8 cellular contexts compared by ENCODE assay signal in the genomic region with DNA sequence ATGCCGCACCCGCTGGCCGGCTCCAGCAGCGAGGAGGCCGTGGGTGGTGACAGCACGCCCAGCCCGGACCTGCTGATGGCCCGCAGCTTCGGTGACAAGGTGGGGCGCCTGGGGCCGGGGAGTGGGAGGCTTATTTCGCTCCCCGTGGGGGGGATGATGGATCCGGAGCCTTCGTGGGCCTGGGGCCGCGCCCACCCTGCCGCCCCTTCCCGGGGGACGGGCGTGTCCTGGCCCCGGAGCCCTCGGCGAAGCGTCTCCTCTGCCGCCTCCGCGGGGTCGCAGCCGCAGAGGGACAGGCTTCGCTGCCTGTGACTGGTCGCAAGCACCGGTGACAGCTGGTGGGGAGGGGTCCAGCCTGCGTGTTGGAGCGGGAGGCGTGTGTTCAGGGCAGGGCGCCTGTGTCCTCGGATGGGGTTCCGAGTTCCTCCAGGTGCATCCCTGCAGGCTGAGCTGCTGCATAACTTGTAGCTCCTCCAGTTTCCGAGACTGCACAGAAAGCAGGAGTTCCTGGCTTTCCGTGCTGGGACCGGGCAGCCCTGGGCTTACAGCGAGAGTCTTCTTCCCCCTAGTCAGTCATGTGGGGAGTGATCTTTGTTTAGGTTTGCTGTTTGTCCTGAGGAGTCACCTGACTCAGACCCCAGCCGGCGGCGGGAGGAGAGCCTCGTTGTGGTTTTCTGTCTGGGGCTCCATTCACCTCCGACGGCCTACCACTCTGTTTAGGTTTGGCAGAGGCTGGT. TPM values are rescaled to one million over a fixed set of nuclear protein-coding genes. Genes with fewer than 3 reads are reported as not detected.
A peak's percentile ranks its signal among the peaks of the same experiment; 100 is the strongest.
DNase-seq lines count a peak whose midpoint lies in the region; ATAC-seq, FAIRE-seq and TF ChIP-seq lines count a peak whose summit lies in the region.

No MANE protein-coding gene starts in this region.

- H3K36me3 ChIP-seq in MG63 (no peaks in the 10 kb centered on the region), GM12878 (ENCODE audit: control insufficient read depth in 2 of 2, insufficient read depth in 2 of 2, low read length in 1 of 2) (no peaks in the 10 kb centered on the region), hepatocyte (replicated peaks; ENCODE audit: insufficient read depth, low read depth) (no peaks in the 10 kb centered on the region)

- H3K4me2 ChIP-seq in GM12878 (ENCODE audit: control insufficient read depth, insufficient read depth) (peak overlapping the region; percentile 99), hepatocyte (peak overlapping the region; percentile 91)

- RAD21 ChIA-PET in GM12878 (lab: Charles Lee; ENCODE audit: unreplicated experiment): interaction anchor here (1.0 kb wide), 1 partner anchor 372 kb away, joined by 3 read pairs; a partner anchor contains a TSS

- peak; percentile 2 to 12 (median 5) for ATAC-seq in T-cell (replicated peaks in 1 of 4)
- ATAC-seq in GM12878: peak; percentile 43

- peaks cover 5% of the 10 kb centered on the region for H4K20me1 ChIP-seq in GM12878 (ENCODE audit: control insufficient read depth, insufficient read depth)
- no peaks in the 10 kb centered on the region for H4K20me1 ChIP-seq in hepatocyte (ENCODE audit: insufficient read depth, poor library complexity, severe bottlenecking)

- no peak for TF ChIP-seq EP300 in GM12878 (IDR thresholded peaks at IDR 0.05; ENCODE audit: borderline replicate concordance in 1 of 2, control insufficient read depth in 1 of 2, low read depth in 2 of 2, low read length in 2 of 2)

- 3% methylated on average over 44 of the region's 49 CpGs for WGBS in GM12878 (ENCODE audit: insufficient coverage, insufficient replicate concordance, low lambda C conversion rate, missing lambda C conversion rate)
- under 1% methylated on average over 34 of the region's 49 CpGs for WGBS in hepatocyte (ENCODE audit: low lambda C conversion rate, missing lambda C conversion rate)

- intact Hi-C loops in GM12878 (cut with micrococcal nuclease; ENCODE audit: unreplicated experiment): no loop called here

- SMC1A ChIA-PET in GM12878 (lab: Charles Lee; ENCODE audit: uncharacterized antibody, unreplicated experiment): interaction anchor here (1.0 kb wide), 1 partner anchor 68 kb away, joined by 3 read pairs; no protein-coding TSS in a partner anchor

- H3K27ac ChIP-seq in GM12878 (ENCODE audit: control insufficient read depth, insufficient read depth) (0 out of 2 replicates have a peak overlapping the region, but pooled peaks have one; percentile 3), hepatocyte (peak overlapping the region; percentile 83)

- H3K36me3 Mint-ChIP-seq in T-cell: no peaks in the 10 kb centered on the region

- H3K27me3 ChIP-seq in MG63 (no peaks in the 10 kb centered on the region), GM12878 (replicated peaks in 1 of 2; ENCODE audit: control insufficient read depth in 2 of 2, insufficient read depth in 2 of 2, low read length in 1 of 2) (peaks cover 0 to 2% of the 10 kb centered on the region in 2 experiments; a peak in 1 of 4 replicates), hepatocyte (no peaks in the 10 kb centered on the region)

- TF ChIP-seq RAD21 in GM12878 (IDR thresholded peaks at IDR 0.05; ENCODE audit: insufficient read depth, low read depth, low read length): no peak

- H3K4me1 ChIP-seq in GM12878 (ENCODE audit: control insufficient read depth, insufficient read depth, low read length): peaks cover 26% of the 10 kb centered on the region
- peaks cover 43% of the 10 kb centered on the region for H3K4me1 ChIP-seq in hepatocyte (ENCODE audit: insufficient read depth)

- H3K4me3 ChIP-seq in MG63: peak overlapping the region; percentile 77
- peak overlapping the region; percentile 70 for H3K4me3 ChIP-seq in GM12878
- peak overlapping the region; percentile 86 for H3K4me3 ChIP-seq in hepatocyte

- peaks cover 65 to 72% (median 67%) of the 10 kb centered on the region in 3 donors for H3K4me1 Mint-ChIP-seq in T-cell

- TF ChIP-seq POLR2A in GM12878 (IDR thresholded peaks at IDR 0.05; ENCODE audit: low read depth, low read length): no peak

- peak; percentile 38 for FAIRE-seq in GM12878 (lab: Jason Lieb, UNC)

- H3K79me2 ChIP-seq in GM12878 (ENCODE audit: control insufficient read depth, insufficient read depth, low read length) (no peaks in the 10 kb centered on the region), hepatocyte (peaks cover 55% of the 10 kb centered on the region)

- peak overlapping the region; percentile 76 to 78 for H3K27ac Mint-ChIP-seq in T-cell

- H3K9me3 ChIP-seq in MG63 (no peaks in the 10 kb centered on the region), GM12878 (replicated peaks; ENCODE audit: control insufficient read depth, insufficient read depth, low read length) (no peaks in the 10 kb centered on the region), hepatocyte (ENCODE audit: low read depth) (no peaks in the 10 kb centered on the region)

- TF ChIP-seq CTCF in GM12878 (IDR thresholded peaks at IDR 0.05 in 2 of 3, conservative IDR thresholded peaks at IDR 0.05 in 1 of 3; ENCODE audit: control insufficient read depth in 2 of 3, extremely low read depth in 1 of 3, insufficient read depth in 1 of 3, low read depth in 3 of 3, low read length in 3 of 3) (no peak), hepatocyte (IDR thresholded peaks at IDR 0.05; ENCODE audit: poor library complexity) (no peak)

- no TSS peak for BruUV-seq in GM12878 (replicated peaks; lab: Mats Ljungman, UMichigan)

- peak overlapping the region; percentile 80 to 87 (median 84) for H3K4me3 Mint-ChIP-seq in T-cell

- peak overlapping the region; percentile 84 for H2AFZ ChIP-seq in GM12878 (ENCODE audit: control insufficient read depth, low read depth, low read length)
- H2AFZ ChIP-seq in hepatocyte: peak overlapping the region; percentile 77

- no peaks in the 10 kb centered on the region for H3K27me3 Mint-ChIP-seq in T-cell

- H3K9ac ChIP-seq in GM12878 (ENCODE audit: control insufficient read depth, insufficient read depth, low read length): peak overlapping the region; percentile 58; the same call in 1 of the 2 replicates

- POLR2A ChIA-PET in T-cell (lab: Charles Lee): interaction anchor here in 1 of 2 donors (1.4 kb wide), 1 partner anchor 33 kb away, joined by 6 read pairs; a partner anchor contains a TSS
- POLR2A ChIA-PET in GM12878 (lab: Charles Lee): no interaction called here

- DNase-seq in GM03348 (ENCODE audit: low spot score) (peak; percentile 76), HCEC 1CT (peak; percentile 67), MG63 (peak; percentile 70), T-cell (peak in 24 of 34 experiments; percentile 2 to 59 (median 18)), GM12878 (ENCODE audit: low read depth, low spot score) (no peak), hepatocyte (ENCODE audit: low spot score) (peak; percentile 75), putamen (ENCODE audit: low spot score) (peak; percentile 53), NCI-H187 treated with DMSO at 0.1 percent for 48 hours (lab: John Stamatoyannopoulos, UW) (no peak)

- CTCF ChIA-PET in T-cell (lab: Charles Lee): interaction anchor here (0.5 to 2.3 kb wide), 5 partner anchors 32 to 1722 kb away, joined by 3 to 8 read pairs (median 4); a partner anchor contains a TSS
- CTCF ChIA-PET in GM12878 (lab: Yijun Ruan, JAX): interaction anchor here (0.7 kb wide), 1 partner anchor 259 kb away, joined by 3 read pairs; no protein-coding TSS in a partner anchor

- in situ Hi-C loops in GM12878 (cut with MboI): no loop called here

- H3K9me3 Mint-ChIP-seq in T-cell: no peaks in the 10 kb centered on the region

- no peaks in the 10 kb centered on the region for H3K9me2 ChIP-seq in hepatocyte (replicated peaks; ENCODE audit: insufficient read depth)

RNA-seq across cellular contexts. Expression of a gene that starts 0.7 kb away (rescaled TPM):
- total RNA-seq in MG63 (2014; rRNA removed; shearing (Covaris generic); ENCODE audit: low replicate concordance): 5.8 and 31.5 TPM in 2 replicates
- 10 to 100 TPM in 3 of 5 donors, 1 to 10 TPM in 2; 8.9 to 11.7 (median 10.0) TPM for total RNA-seq in T-cell
- 2.5 and 2.8 TPM in 2 replicates for total RNA-seq in GM12878 (2013; cell fraction: nucleolus; rRNA removed)
- total RNA-seq in GM12878 (2014; rRNA removed): 2.7 and 2.8 TPM in 2 replicates
- total RNA-seq in GM12878 (2014; rRNA removed; fragmentation: Illumina TruSeq; extraction: Trizol): 3.5 and 3.7 TPM in 2 replicates
- 3.6 and 4.0 TPM in 2 replicates for total RNA-seq in GM12878 (2021)
- polyA plus RNA-seq in GM12878 (2011; ENCODE audit: low read depth): 3.6 TPM
- polyA plus RNA-seq in GM12878 (2011; rRNA removed): 0.73 and 0.84 TPM in 2 replicates
- 0.55 and 0.70 TPM in 2 replicates for polyA plus RNA-seq in GM12878 (2011; cell fraction: cytosol; rRNA removed)
- polyA plus RNA-seq in GM12878 (2011; cell fraction: nucleus; rRNA removed): 0.76 and 1.0 TPM in 2 replicates
- polyA plus RNA-seq in GM12878 (2012): 3.4 and 3.9 TPM in 2 replicates
- polyA plus RNA-seq in GM12878 (2014; fragmentation: Illumina TruSeq; extraction: Trizol): 3.5 and 3.9 TPM in 2 replicates
- under 1 TPM; 0.55 to 0.72 TPM for polyA plus RNA-seq in GM12878 (2014; fragmentation: Nextera tagmentation; extraction: Ambion mirVana)
- 2.1 and 2.9 TPM in 2 replicates for polyA plus RNA-seq in GM12878 (2014; rRNA removed)
- polyA plus RNA-seq in GM12878 (2016; fragmentation: Nextera tagmentation; extraction: Ambion mirVana): under 1 TPM; 0.53 to 0.71 TPM
- polyA minus RNA-seq in GM12878 (2011; rRNA and poly(A)+ RNA removed): 1.3 and 2.0 TPM in 2 replicates
- polyA minus RNA-seq in GM12878 (2011; cell fraction: cytosol; rRNA and poly(A)+ RNA removed): 0.62 and 1.7 TPM in 2 replicates
- 0.48 and 0.86 TPM in 2 replicates for polyA minus RNA-seq in GM12878 (2011; cell fraction: nucleus; rRNA and poly(A)+ RNA removed)
- total RNA-seq in hepatocyte: 29.1 and 32.2 TPM in 2 replicates
- polyA plus RNA-seq in hepatocyte: 5.3 and 6.4 TPM in 2 replicates

RNA-seq across cellular contexts. Expression of a gene that starts 33.3 kb away (rescaled TPM):
- 18.0 and 18.4 TPM in 2 replicates for total RNA-seq in MG63 (2014; rRNA removed; shearing (Covaris generic); ENCODE audit: low replicate concordance)
- 10 to 100 TPM; 13.6 to 27.4 (median 22.6) TPM for total RNA-seq in T-cell
- 9.5 and 11.1 TPM in 2 replicates for total RNA-seq in GM12878 (2013; cell fraction: nucleolus; rRNA removed)
- total RNA-seq in GM12878 (2014; rRNA removed): 19.9 and 24.2 TPM in 2 replicates
- total RNA-seq in GM12878 (2014; rRNA removed; fragmentation: Illumina TruSeq; extraction: Trizol): 27.3 and 29.7 TPM in 2 replicates
- 31.1 and 31.7 TPM in 2 replicates for total RNA-seq in GM12878 (2021)
- 12.8 TPM for polyA plus RNA-seq in GM12878 (2011; ENCODE audit: low read depth)
- polyA plus RNA-seq in GM12878 (2011; rRNA removed): 42.1 and 56.6 TPM in 2 replicates
- polyA plus RNA-seq in GM12878 (2011; cell fraction: cytosol; rRNA removed): 13.4 and 15.4 TPM in 2 replicates
- 7.3 and 8.5 TPM in 2 replicates for polyA plus RNA-seq in GM12878 (2011; cell fraction: nucleus; rRNA removed)
- 14.0 and 16.5 TPM in 2 replicates for polyA plus RNA-seq in GM12878 (2012)
- polyA plus RNA-seq in GM12878 (2014; fragmentation: Illumina TruSeq; extraction: Trizol): 33.3 and 37.2 TPM in 2 replicates
- polyA plus RNA-seq in GM12878 (2014; fragmentation: Nextera tagmentation; extraction: Ambion mirVana): 10 to 100 TPM; 61.2 to 66.5 TPM
- polyA plus RNA-seq in GM12878 (2014; rRNA removed): 17.3 and 18.9 TPM in 2 replicates
- polyA plus RNA-seq in GM12878 (2016; fragmentation: Nextera tagmentation; extraction: Ambion mirVana): 10 to 100 TPM; 48.5 to 53.1 TPM
- polyA minus RNA-seq in GM12878 (2011; rRNA and poly(A)+ RNA removed): 13.0 and 30.0 TPM in 2 replicates
- polyA minus RNA-seq in GM12878 (2011; cell fraction: cytosol; rRNA and poly(A)+ RNA removed): 4.9 and 6.0 TPM in 2 replicates
- polyA minus RNA-seq in GM12878 (2011; cell fraction: nucleus; rRNA and poly(A)+ RNA removed): 1.3 and 5.8 TPM in 2 replicates
- total RNA-seq in hepatocyte: 28.7 and 37.4 TPM in 2 replicates
- polyA plus RNA-seq in hepatocyte: 16.2 and 19.3 TPM in 2 replicates

Comparison
In these comparisons a context has a peak if more than half of its experiments do, and no peak if none do; other contexts are left out.
1. DNase-seq: peak in GM03348 (single experiment), HCEC 1CT (single experiment), MG63 (single experiment), T-cell (24 of 34), hepatocyte (single experiment) and putamen (single experiment); none in GM12878 (single experiment) and NCI-H187 treated with DMSO at 0.1 percent for 48 hours (single experiment).
2. Peak in every context shown above with its lines, with median percentiles within 50 percentile points of each other: H3K4me3 ChIP-seq.